29 cellular contexts compared by ENCODE assay signal in genomic region chr14:88424573-88424972, GRCh38.
DNase-seq lines count a peak whose midpoint lies in the region; ATAC-seq and TF ChIP-seq lines count a peak whose summit lies in the region.
"Had no signal": no experiment of that assay in that cellular context is flagged by ENCODE, and none has a peak within 500 bp of the region (broad histone marks: within the 10 kb centered on the region; RNA-seq: fewer than 3 reads in every experiment).

No MANE protein-coding gene starts in this region.

- intact Hi-C loops in tibial artery (cut with DNase I; ENCODE audit: low total_unique reads): no loop called here

- peaks cover 29% of the 10 kb centered on the region for H3K4me1 ChIP-seq in adipocyte (ENCODE audit: control insufficient read depth, insufficient read depth, low read length)
- peaks cover 0 to 13% (median 1%) of the 10 kb centered on the region in 4 donors for H3K4me1 ChIP-seq in tibial artery
- H3K4me1 ChIP-seq: BLaER1, parathyroid adenoma had no signal

- H3K27me3 ChIP-seq in adipocyte (replicated peaks; ENCODE audit: control insufficient read depth, insufficient read depth, low read length) (no peaks in the 10 kb centered on the region), tibial artery (no peaks in the 10 kb centered on the region)
- H3K27me3 ChIP-seq: BLaER1, neural progenitor cell had no signal

- DNase-seq in AG09319 (ENCODE audit: extremely low read depth, low read depth): peak; percentile 3
- peak; percentile 42 for DNase-seq in HCEC 1CT
- DNase-seq in adipocyte (ENCODE audit: low read depth): peak; percentile 57
- peak; percentile 35 to 68 for DNase-seq in foreskin fibroblast
- DNase-seq in tibial artery: no peak
- DNase-seq: activated CD4-positive, alpha-beta memory T cell treated with anti-CD3 and anti-CD28 coated beads for 36 hours; activated CD4-positive, CD25-positive, alpha-beta regulatory T cell treated with anti-CD3 and anti-CD28 coated beads, Interleukin-2, amount 50 U/mL, for 72 hours; activated CD8-positive, alpha-beta memory T cell treated with anti-CD3 and anti-CD28 coated beads, Interleukin-2, amount 50 U/mL, for 48 hours; activated naive CD4-positive, alpha-beta T cell treated with anti-CD3 and anti-CD28 coated beads, Interleukin-2, amount 10 ng/mL, durations not matched to agents 7 days and 5 days; DMS 273 treated with DMSO at 0.1 percent for 48 hours; islet precursor cell; left ventricle myocardium superior; NCI-H1105; NCI-H1930; NCI-H526; NK-92 treated with Interleukin-12 subunit alpha and Interleukin-12 subunit beta, amount 100 ng/mL, for 24 hours; SHP77; stimulated activated CD4-positive, alpha-beta T cell treated with anti-CD3 and anti-CD28 coated beads, Interleukin-1b, Interleukin-23, amount 100 ng/mL, for 48 hours; stimulated activated CD8-positive, alpha-beta memory T cell treated with anti-CD3 and anti-CD28 coated beads, Interleukin-4, amount 100 ng/mL, for 48 hours had no signal

- H3K27ac ChIP-seq in tibial artery: no peak overlapping the region
- H3K27ac ChIP-seq: BLaER1, neural progenitor cell, parathyroid adenoma had no signal

- ATAC-seq in GM21390 (IDR thresholded peaks at IDR 0.05; ENCODE audit: unreplicated experiment) (no peak), HG02642 (IDR thresholded peaks at IDR 0.05; ENCODE audit: poor library complexity, unreplicated experiment) (no peak), GM21526 (IDR thresholded peaks at IDR 0.05; ENCODE audit: low FRiP score, unreplicated experiment) (no peak)
- ATAC-seq: activated T-helper 17 cell treated with anti-CD3 and anti-CD28 coated beads, Interleukin-2, amount 50 U/mL, for 72 hours; HCT116; K562; left ventricle myocardium superior had no signal

- TF ChIP-seq CTCF in AG09319 (IDR thresholded peaks at IDR 0.05; ENCODE audit: low read depth, low read length) (no peak), foreskin fibroblast (IDR thresholded peaks at IDR 0.05; ENCODE audit: low read depth, low read length) (no peak), tibial artery (IDR thresholded peaks at IDR 0.05) (no peak)

- H3K4me3 ChIP-seq in adipocyte (ENCODE audit: low read length): no peak overlapping the region
- no peak overlapping the region for H3K4me3 ChIP-seq in foreskin fibroblast (ENCODE audit: low read depth in 1 of 2, low read length in 2 of 2)
- no peak overlapping the region for H3K4me3 ChIP-seq in tibial artery
- H3K4me3 ChIP-seq: BLaER1, K562, neural progenitor cell, smooth muscle cell had no signal

- H3K9me3 ChIP-seq in adipocyte (ENCODE audit: control insufficient read depth, low read length) (no peaks in the 10 kb centered on the region), tibial artery (no peaks in the 10 kb centered on the region)
- H3K9me3 ChIP-seq: BLaER1 had no signal

- peaks cover 6% of the 10 kb centered on the region for H3K36me3 ChIP-seq in adipocyte (ENCODE audit: control insufficient read depth, insufficient read depth, low read length, severe bottlenecking)
- H3K36me3 ChIP-seq in tibial artery: peaks cover 4 to 11% (median 8%) of the 10 kb centered on the region in 3 donors
- H3K36me3 ChIP-seq: neural progenitor cell had no signal

- no peak overlapping the region for H3K9ac ChIP-seq in adipocyte (ENCODE audit: low read length)
- H3K9ac ChIP-seq: BLaER1, neural progenitor cell, parathyroid adenoma had no signal

Comparison
In these comparisons a context has a peak if more than half of its experiments do, and no peak if none do; other contexts are left out.
1. DNase-seq: peak in AG09319 (single experiment), HCEC 1CT (single experiment), adipocyte (single experiment) and foreskin fibroblast (2 of 2); none in tibial artery (0 of 2).